Comparison of ENCODE assay signal across 8 cellular contexts in the genomic region with DNA sequence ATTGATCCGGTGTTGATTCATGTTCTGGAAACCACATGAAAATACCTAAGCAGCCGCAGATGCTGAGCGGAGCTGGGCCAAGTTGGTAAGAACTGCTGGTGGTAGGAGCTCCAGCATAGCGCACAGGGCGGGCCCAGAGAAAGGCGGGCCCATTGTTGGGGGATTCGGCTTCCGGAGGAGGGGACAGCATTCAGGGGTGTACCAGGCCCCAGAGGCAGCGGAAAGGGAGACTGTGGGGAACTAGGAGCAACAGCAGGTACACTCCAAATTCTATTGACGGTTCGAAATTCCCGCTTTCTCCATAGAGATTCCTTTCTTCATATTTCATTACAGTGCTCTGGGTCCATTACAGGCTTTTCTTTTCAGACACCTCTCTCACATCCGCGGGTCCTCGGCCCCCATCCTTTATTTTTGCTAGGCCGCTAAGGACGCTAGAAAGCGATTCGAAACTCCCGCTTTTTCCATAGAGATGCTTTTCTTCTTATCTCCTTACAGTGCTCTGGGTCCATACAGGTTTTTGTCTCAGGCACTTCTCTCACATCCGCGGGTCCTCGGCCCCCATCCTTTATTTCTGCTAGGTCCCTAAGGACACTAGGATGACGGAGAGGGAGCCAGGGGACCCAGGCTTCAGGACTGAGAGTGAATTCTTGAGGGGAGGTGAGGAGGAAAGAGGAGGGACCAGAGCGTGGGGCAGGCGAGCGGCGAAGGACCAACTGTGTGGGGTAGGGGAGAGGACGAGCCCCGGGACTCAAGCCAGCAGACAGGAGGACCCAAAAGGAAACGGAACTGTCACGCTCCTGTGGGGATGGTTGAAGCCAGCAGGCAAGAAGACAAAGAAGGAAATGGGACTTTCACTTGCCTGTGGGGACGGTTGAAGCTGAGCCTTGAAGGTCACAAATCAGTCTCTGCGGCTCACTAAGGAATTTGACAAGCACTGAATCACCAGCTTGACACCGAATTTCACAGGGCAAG. TPM values are rescaled to one million over a fixed set of nuclear protein-coding genes. Genes with fewer than 3 reads are reported as not detected.
DNase-seq lines count a peak whose midpoint lies in the region; ATAC-seq and TF ChIP-seq lines count a peak whose summit lies in the region.

A gene with protein sequence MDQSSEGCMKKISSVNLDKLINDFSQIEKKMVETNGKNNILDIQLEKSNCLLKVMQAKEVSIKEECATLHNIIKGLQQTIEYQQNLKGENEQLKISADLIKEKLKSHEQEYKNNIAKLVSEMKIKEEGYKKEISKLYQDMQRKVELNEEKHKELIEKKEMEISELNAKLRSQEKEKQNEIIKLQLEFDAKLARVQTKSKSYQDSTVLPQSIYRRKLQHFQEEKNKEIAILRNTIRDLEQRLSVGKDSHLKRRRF (plus strand): TSS at position 189 of the 972 bp plus-strand sequence. CDS start 2,304 bp downstream, outside the sequence.

- peaks cover 4% of the 10 kb centered on the region for H3K36me3 Mint-ChIP-seq in T-helper 17 cell (ENCODE audit: low read depth)
- H3K36me3 Mint-ChIP-seq in Caco-2 (ENCODE audit: insufficient read depth, unreplicated experiment) = no peaks in the 10 kb centered on the region
- H3K36me3 Mint-ChIP-seq in type B pancreatic cell = no peaks in the 10 kb centered on the region

- intact Hi-C loops in Caco-2 (cut with micrococcal nuclease; ENCODE audit: unreplicated experiment) = no loop called here

- H3K27ac Mint-ChIP-seq in T-helper 17 cell (peak within 1 kb of the TSS; percentile 80), Caco-2 (ENCODE audit: unreplicated experiment) (no peak within 1 kb of the TSS), type B pancreatic cell (no peak within 1 kb of the TSS)

- H3K4me3 ChIP-seq in astrocyte of the spinal cord (ENCODE audit: low read depth, low read length) (peak within 1 kb of the TSS; percentile 52), Caco-2 (ENCODE audit: low read depth, low read length) (no peak within 1 kb of the TSS)

- H3K27me3 ChIP-seq in Caco-2 (replicated peaks; ENCODE audit: control insufficient read depth, insufficient read depth, low read length) = no peaks in the 10 kb centered on the region

- TF ChIP-seq CTCF in astrocyte of the spinal cord (IDR thresholded peaks at IDR 0.05; ENCODE audit: low read depth, low read length) (no peak), Caco-2 (IDR thresholded peaks at IDR 0.05; ENCODE audit: insufficient read depth in 1 of 2, low read depth in 1 of 2, low read length in 1 of 2, severe bottlenecking in 1 of 2, unreplicated experiment in 1 of 2) (no peak), type B pancreatic cell (conservative IDR thresholded peaks at IDR 0.05) (no peak)

- POLR2A ChIA-PET in Caco-2 (lab: Charles Lee) = no interaction called here

- H3K9me3 Mint-ChIP-seq in Caco-2 (ENCODE audit: unreplicated experiment) = no peaks in the 10 kb centered on the region
- H3K9me3 Mint-ChIP-seq in type B pancreatic cell = no peaks in the 10 kb centered on the region

- H3K4me1 Mint-ChIP-seq in T-helper 17 cell (peaks cover 15% of the 10 kb centered on the region), Caco-2 (ENCODE audit: low read depth, unreplicated experiment) (no peaks in the 10 kb centered on the region), type B pancreatic cell (ENCODE audit: unreplicated experiment) (no peaks in the 10 kb centered on the region)

- CTCF ChIA-PET in Caco-2 (lab: Charles Lee) = no interaction called here

- H3K9me3 ChIP-seq in T-helper 17 cell (ENCODE audit: control insufficient read depth, low read length, poor library complexity, severe bottlenecking) (no peaks in the 10 kb centered on the region), Caco-2 (no peaks in the 10 kb centered on the region)

- peak in 2 of 3 donors; percentile 17 to 29 for DNase-seq in T-helper 17 cell
- peak; percentile 40 for DNase-seq in astrocyte of the spinal cord (ENCODE audit: low read depth, low spot score)
- DNase-seq in kidney glomerular epithelial cell (lab: John Stamatoyannopoulos, UW) = peak; percentile 4
- DNase-seq in stimulated activated CD8-positive, alpha-beta memory T cell treated with anti-CD3 and anti-CD28 coated beads, Interleukin-12 subunit alpha, Interleukin-12 subunit beta, amount 100 ng/mL, for 24 hours (ENCODE audit: extremely low read depth) = peak; percentile 16
- DNase-seq in Caco-2 = no peak
- no peak for DNase-seq in type B pancreatic cell (ENCODE audit: extremely low spot score, unreplicated experiment)

- peak; percentile 54 for TF ChIP-seq POLR2A in GM18505 (IDR thresholded peaks at IDR 0.05; ENCODE audit: borderline replicate concordance, extremely low read depth, insufficient read depth, insufficient read length)

- ATAC-seq in GM18505 (IDR thresholded peaks at IDR 0.05; ENCODE audit: unreplicated experiment) (peak; percentile 92), HG02973 (IDR thresholded peaks at IDR 0.05; ENCODE audit: unreplicated experiment) (peak; percentile 86), T-helper 17 cell (peak; percentile 98)

- in situ Hi-C loops in astrocyte of the spinal cord (cut with HindIII; ENCODE audit: low sequenced_read_pairs) = no loop called here

- H3K4me1 ChIP-seq in Caco-2 = no peaks in the 10 kb centered on the region

- H3K27me3 Mint-ChIP-seq in T-helper 17 cell = peaks cover 23% of the 10 kb centered on the region
- no peaks in the 10 kb centered on the region for H3K27me3 Mint-ChIP-seq in Caco-2 (ENCODE audit: insufficient read depth, unreplicated experiment)
- H3K27me3 Mint-ChIP-seq in type B pancreatic cell = peaks cover 3% of the 10 kb centered on the region

- BruUV-seq in Caco-2 (replicated peaks; lab: Mats Ljungman, UMichigan) = no TSS peak

- H3K36me3 ChIP-seq in Caco-2 (ENCODE audit: control insufficient read depth, insufficient read depth, low read length) = no peaks in the 10 kb centered on the region

- H3K4me3 Mint-ChIP-seq in T-helper 17 cell (peak within 1 kb of the TSS; percentile 91), Caco-2 (ENCODE audit: unreplicated experiment) (no peak within 1 kb of the TSS), type B pancreatic cell (no peak within 1 kb of the TSS)

RNA-seq across cellular contexts. Expression of the gene that starts here (rescaled TPM):
- total RNA-seq in T-helper 17 cell = 1 to 10 TPM; 2.1 to 2.2 TPM
- not detected in 2 replicates for total RNA-seq in Caco-2 (2022)
- not detected in 2 replicates for total RNA-seq in type B pancreatic cell (ENCODE audit: low replicate concordance)

Comparison
In these comparisons a context has a peak if more than half of its experiments do, and no peak if none do; other contexts are left out.
1. DNase-seq: peak in T-helper 17 cell (2 of 3), astrocyte of the spinal cord (single experiment), kidney glomerular epithelial cell (single experiment) and stimulated activated CD8-positive, alpha-beta memory T cell treated with anti-CD3 and anti-CD28 coated beads, Interleukin-12 subunit alpha, Interleukin-12 subunit beta, amount 100 ng/mL, for 24 hours (single experiment); none in Caco-2 (0 of 2) and type B pancreatic cell (single experiment).
2. Peak in every context shown above with its lines, with median percentiles within 50 percentile points of each other: ATAC-seq.